ENCODE assay signal across 1 cellular context in genomic region chr19:57363734-57364181, GRCh38.
TF ChIP-seq lines count a peak whose summit lies in the region.

No MANE protein-coding gene starts in this region.

TF ChIP-seq in IMR-90, 13 proteins besides CTCF, POLR2A, EP300 and RAD21 (continued from another document):
- TF ChIP-seq ELK1 (IDR thresholded peaks at IDR 0.05; ENCODE audit: borderline replicate concordance, low read depth, low read length) (no peak), MAZ (IDR thresholded peaks at IDR 0.05; ENCODE audit: borderline replicate concordance, low read depth, low read length) (no peak), RCOR1 (IDR thresholded peaks at IDR 0.05; ENCODE audit: insufficient replicate concordance, low read length) (no peak), BHLHE40 (IDR thresholded peaks at IDR 0.05; ENCODE audit: low read depth, low read length) (no peak), RFX5 (IDR thresholded peaks at IDR 0.05; ENCODE audit: low read depth, low read length) (no peak), CHD1 (IDR thresholded peaks at IDR 0.05; ENCODE audit: low read depth, low read length) (no peak), FOS (IDR thresholded peaks at IDR 0.05; ENCODE audit: low read depth, low read length) (no peak), CEBPB (IDR thresholded peaks at IDR 0.05; ENCODE audit: low read depth, low read length) (no peak), MAFK (IDR thresholded peaks at IDR 0.05; ENCODE audit: low read depth, low read length) (no peak)
